ENCODE assay signal across 8 cellular contexts in the genomic region with DNA sequence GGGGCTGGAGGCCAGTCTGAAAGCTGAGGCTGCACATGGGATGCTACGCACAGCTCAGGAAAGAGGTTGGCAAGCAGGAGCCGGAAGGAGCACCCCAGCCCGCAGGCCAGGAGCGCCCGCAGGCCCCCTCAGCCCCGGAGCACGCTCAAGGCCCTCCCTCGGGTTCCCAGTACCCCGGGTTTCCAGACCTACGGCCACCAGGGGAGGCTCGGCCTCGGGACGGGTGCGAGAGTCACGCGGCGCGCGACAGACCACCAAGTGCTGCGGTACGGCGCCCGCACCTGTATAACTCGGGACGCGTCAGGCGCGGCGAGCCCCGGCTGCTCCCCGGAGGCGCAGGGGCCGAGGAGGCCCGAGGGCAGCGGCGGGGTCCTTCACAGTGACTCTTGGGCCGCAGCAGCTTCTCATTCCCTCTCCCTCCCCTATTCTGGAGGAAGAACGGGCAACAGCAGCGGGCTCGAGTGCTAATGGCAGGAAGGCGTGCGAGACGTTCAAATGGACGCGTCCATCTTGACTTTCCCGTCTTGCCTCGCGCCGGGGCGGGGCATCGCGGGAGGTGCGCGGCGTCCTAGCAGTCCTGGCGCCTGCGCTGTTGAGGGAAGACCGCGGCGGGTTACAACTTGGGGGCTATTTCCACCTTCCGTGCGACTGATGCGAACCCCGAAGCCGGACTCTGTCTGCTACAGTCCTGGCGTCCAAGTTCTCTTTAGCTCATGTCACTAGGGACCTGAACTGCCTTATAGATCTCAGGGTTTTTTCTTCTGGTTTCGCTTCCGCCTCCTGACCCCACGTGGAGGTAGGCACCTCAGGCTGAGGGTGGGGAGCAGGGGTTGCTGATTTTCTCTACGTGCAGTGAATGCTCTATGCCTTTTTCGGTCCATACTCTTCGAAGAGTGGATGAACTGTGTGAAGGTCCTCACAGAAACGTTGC. TPM values are rescaled to one million over a fixed set of nuclear protein-coding genes. Genes with fewer than 3 reads are reported as not detected.
DNase-seq lines count a peak whose midpoint lies in the region; ATAC-seq and TF ChIP-seq lines count a peak whose summit lies in the region.

A gene with protein sequence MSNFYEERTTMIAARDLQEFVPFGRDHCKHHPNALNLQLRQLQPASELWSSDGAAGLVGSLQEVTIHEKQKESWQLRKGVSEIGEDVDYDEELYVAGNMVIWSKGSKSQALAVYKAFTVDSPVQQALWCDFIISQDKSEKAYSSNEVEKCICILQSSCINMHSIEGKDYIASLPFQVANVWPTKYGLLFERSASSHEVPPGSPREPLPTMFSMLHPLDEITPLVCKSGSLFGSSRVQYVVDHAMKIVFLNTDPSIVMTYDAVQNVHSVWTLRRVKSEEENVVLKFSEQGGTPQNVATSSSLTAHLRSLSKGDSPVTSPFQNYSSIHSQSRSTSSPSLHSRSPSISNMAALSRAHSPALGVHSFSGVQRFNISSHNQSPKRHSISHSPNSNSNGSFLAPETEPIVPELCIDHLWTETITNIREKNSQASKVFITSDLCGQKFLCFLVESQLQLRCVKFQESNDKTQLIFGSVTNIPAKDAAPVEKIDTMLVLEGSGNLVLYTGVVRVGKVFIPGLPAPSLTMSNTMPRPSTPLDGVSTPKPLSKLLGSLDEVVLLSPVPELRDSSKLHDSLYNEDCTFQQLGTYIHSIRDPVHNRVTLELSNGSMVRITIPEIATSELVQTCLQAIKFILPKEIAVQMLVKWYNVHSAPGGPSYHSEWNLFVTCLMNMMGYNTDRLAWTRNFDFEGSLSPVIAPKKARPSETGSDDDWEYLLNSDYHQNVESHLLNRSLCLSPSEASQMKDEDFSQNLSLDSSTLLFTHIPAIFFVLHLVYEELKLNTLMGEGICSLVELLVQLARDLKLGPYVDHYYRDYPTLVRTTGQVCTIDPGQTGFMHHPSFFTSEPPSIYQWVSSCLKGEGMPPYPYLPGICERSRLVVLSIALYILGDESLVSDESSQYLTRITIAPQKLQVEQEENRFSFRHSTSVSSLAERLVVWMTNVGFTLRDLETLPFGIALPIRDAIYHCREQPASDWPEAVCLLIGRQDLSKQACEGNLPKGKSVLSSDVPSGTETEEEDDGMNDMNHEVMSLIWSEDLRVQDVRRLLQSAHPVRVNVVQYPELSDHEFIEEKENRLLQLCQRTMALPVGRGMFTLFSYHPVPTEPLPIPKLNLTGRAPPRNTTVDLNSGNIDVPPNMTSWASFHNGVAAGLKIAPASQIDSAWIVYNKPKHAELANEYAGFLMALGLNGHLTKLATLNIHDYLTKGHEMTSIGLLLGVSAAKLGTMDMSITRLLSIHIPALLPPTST (N-terminal part only) (minus strand): TSS at position 533 of the 931 bp plus-strand sequence. CDS start 3,368 bp downstream, outside the sequence.

- H3K27ac ChIP-seq in HUES64 (ENCODE audit: low read depth, low read length) (peak within 1 kb of the TSS; percentile 95), PC-9 (peak within 1 kb of the TSS; percentile 72), esophagus (ENCODE audit: low read depth in 2 of 2, low read length in 1 of 2) (peak within 1 kb of the TSS; percentile 86 to 93), muscle layer of colon (ENCODE audit: low read depth, low read length) (peak within 1 kb of the TSS; percentile 84)

- peaks cover 34% of the 10 kb centered on the region for H3K79me2 ChIP-seq in PC-9 (ENCODE audit: low read depth)

- peaks cover 12% of the 10 kb centered on the region; the same call in 1 of the 2 replicates for H3F3A ChIP-seq in PC-9 (ENCODE audit: insufficient read depth, low read depth)

- TSS peak; percentile 95 for BruUV-seq in PC-9 (replicated peaks; lab: Mats Ljungman, UMichigan)

- H3K4me3 ChIP-seq in HUES64 (ENCODE audit: low read length) (peak within 1 kb of the TSS; percentile 89), PC-9 (peak within 1 kb of the TSS; percentile 73), esophagus (ENCODE audit: low read depth in 1 of 2, low read length in 2 of 2) (peak within 1 kb of the TSS; percentile 94 to 99), muscle layer of colon (ENCODE audit: low read depth in 1 of 2, low read length in 2 of 2) (peak within 1 kb of the TSS; percentile 90 to 93)

- DNase-seq in DMS114 treated with DMSO at 0.1 percent for 48 hours (lab: John Stamatoyannopoulos, UW; ENCODE audit: unreplicated experiment) (peak; percentile 65), PC-9 (peak; percentile 73 to 80), activated T-cell treated with anti-CD3 and anti-CD28 coated beads for 48 hours (ENCODE audit: low read depth) (peak; percentile 85)
- DNase-seq in stimulated activated CD8-positive, alpha-beta memory T cell treated with anti-CD3 and anti-CD28 coated beads, Interleukin-7, amount 100 ng/mL, for 1 hour (ENCODE audit: low read depth in 2 of 2), result peak; percentile 65 to 71

- peak within 1 kb of the TSS; percentile 82 for H3K4me2 ChIP-seq in PC-9

- intact Hi-C loops in PC-9 (cut with micrococcal nuclease; ENCODE audit: unreplicated experiment), result loop anchor here (10.0 kb wide), 1 partner anchor 371 kb away; a partner anchor contains a TSS

- H2AFZ ChIP-seq in PC-9, result peak within 1 kb of the TSS; percentile 85

- H3K27me3 ChIP-seq in HUES64 (ENCODE audit: insufficient read depth, low read length) (no peaks in the 10 kb centered on the region), PC-9 (ENCODE audit: insufficient read depth, low read depth) (no peaks in the 10 kb centered on the region), esophagus (ENCODE audit: control insufficient read depth in 1 of 2, insufficient read depth in 2 of 2, low read length in 2 of 2) (no peaks in the 10 kb centered on the region), muscle layer of colon (ENCODE audit: control insufficient read depth in 1 of 2, insufficient read depth in 2 of 2, low read length in 2 of 2) (no peaks in the 10 kb centered on the region)

- H3K36me3 ChIP-seq in HUES64 (ENCODE audit: insufficient read depth, low read length) (peaks cover 17% of the 10 kb centered on the region), PC-9 (ENCODE audit: low read depth) (no peaks in the 10 kb centered on the region), esophagus (ENCODE audit: control insufficient read depth in 2 of 2, insufficient read depth in 2 of 2, low read length in 1 of 2) (no peaks in the 10 kb centered on the region), muscle layer of colon (ENCODE audit: insufficient read depth, low read length) (no peaks in the 10 kb centered on the region)

- peak; percentile 90 for ATAC-seq in GM21515 (IDR thresholded peaks at IDR 0.05; ENCODE audit: unreplicated experiment)

- H3K9me2 ChIP-seq in PC-9 (ENCODE audit: insufficient read depth), result no peaks in the 10 kb centered on the region

- H3K9ac ChIP-seq in HUES64 (ENCODE audit: low read depth, low read length), result peak within 1 kb of the TSS; percentile 96
- peak within 1 kb of the TSS; percentile 83 for H3K9ac ChIP-seq in muscle layer of colon (ENCODE audit: low read length)

- H3K4me1 ChIP-seq in HUES64 (ENCODE audit: insufficient read depth, low read length), result no peaks in the 10 kb centered on the region
- H3K4me1 ChIP-seq in PC-9 (replicated peaks; ENCODE audit: insufficient read depth), result peaks cover 15% of the 10 kb centered on the region
- H3K4me1 ChIP-seq in esophagus (ENCODE audit: control insufficient read depth in 2 of 2, insufficient read depth in 2 of 2, low read length in 1 of 2), result no peaks in the 10 kb centered on the region
- no peaks in the 10 kb centered on the region for H3K4me1 ChIP-seq in muscle layer of colon (ENCODE audit: insufficient read depth, low read length)

- WGBS in HUES64, result under 1% methylated on average over 73 of the region's 73 CpGs
- 0% methylated on average over 71 to 73 of the region's 73 CpGs for WGBS in esophagus, 2 donors

- H3K9me3 ChIP-seq in HUES64 (ENCODE audit: insufficient read depth, low read depth, low read length), result no peaks in the 10 kb centered on the region
- H3K9me3 ChIP-seq in PC-9 (ENCODE audit: insufficient read depth, low read depth), result no peaks in the 10 kb centered on the region
- H3K9me3 ChIP-seq in esophagus (ENCODE audit: control insufficient read depth in 2 of 2, insufficient read depth in 1 of 2, low read depth in 1 of 2, low read length in 1 of 2), result no peaks in the 10 kb centered on the region
- no peaks in the 10 kb centered on the region for H3K9me3 ChIP-seq in muscle layer of colon (ENCODE audit: low read length)

- CTCF ChIA-PET in PC-9 (lab: Charles Lee), result no interaction called here

- H4K20me1 ChIP-seq in PC-9 (ENCODE audit: insufficient read depth), result no peaks in the 10 kb centered on the region

- no peak; the same call in 1 of the 2 replicates for TF ChIP-seq CTCF in PC-9 (conservative IDR thresholded peaks at IDR 0.05)

- POLR2A ChIA-PET in PC-9 (lab: Charles Lee; ENCODE audit: unreplicated experiment), result interaction anchor here (0.7 kb wide), 2 partner anchors 9 to 753 kb away, joined by 4 read pairs; no protein-coding TSS in a partner anchor

RNA-seq across cellular contexts. Expression of the gene that starts here (rescaled TPM):
- polyA plus RNA-seq in HUES64 (2013, experiment 1 of 2), result 39.9 TPM
- 40.6 TPM for polyA plus RNA-seq in HUES64 (2013, experiment 2 of 2)
- 59.6 and 65.1 TPM in 2 replicates for total RNA-seq in PC-9 (2021)
- polyA plus RNA-seq in esophagus, result 1 to 10 TPM; 6.1 to 6.9 TPM

Comparison
In these comparisons a context has a peak if more than half of its experiments do, and no peak if none do; other contexts are left out.
1. Peak in every context shown above with its lines: DNase-seq, ATAC-seq, H3K4me3 ChIP-seq and H3K27ac ChIP-seq.